Comparison of ENCODE assay signal across 14 cellular contexts in genomic region chr19:49152218-49152550, GRCh38. TPM values are rescaled to one million over a fixed set of nuclear protein-coding genes. Genes with fewer than 3 reads are reported as not detected.
DNase-seq lines count a peak whose midpoint lies in the region; ATAC-seq and TF ChIP-seq lines count a peak whose summit lies in the region.
"Had no signal": no experiment of that assay in that cellular context is flagged by ENCODE, and none has a peak within 500 bp of the region (broad histone marks: within the 10 kb centered on the region; RNA-seq: fewer than 3 reads in every experiment).

No MANE protein-coding gene starts in this region.

- no peak overlapping the region for H3K4me2 ChIP-seq in mesenchymal stem cell (ENCODE audit: low read length, poor library complexity, severe bottlenecking)

- peaks cover 25% of the 10 kb centered on the region for H3K4me1 ChIP-seq in mesenchymal stem cell (ENCODE audit: control insufficient read depth, insufficient read depth, low read depth, low read length)

- H3K36me3 Mint-ChIP-seq in WTC11 (peaks cover 9% of the 10 kb centered on the region; the same call in 1 of the 2 replicates), mesothelial cell of epicardium (no peaks in the 10 kb centered on the region)

- no peak overlapping the region for H4K91ac ChIP-seq in mesenchymal stem cell (ENCODE audit: low read length)

- no peak overlapping the region for H3K14ac ChIP-seq in mesenchymal stem cell (ENCODE audit: low read length in 2 of 2)

- ATAC-seq in stimulated activated naive CD8-positive, alpha-beta T cell treated with anti-CD3 and anti-CD28 coated beads, Interleukin-15, amount 100 ng/mL, for 72 hours: peak; percentile 9
- no peak for ATAC-seq in stimulated activated naive CD8-positive, alpha-beta T cell treated with anti-CD3 and anti-CD28 coated beads, Interleukin-15, Interleukin-2, amounts not matched to agents 100 U/mL and 50 U/mL, for 24 hours
- ATAC-seq in WTC11: no peak
- ATAC-seq: sciatic nerve; stimulated activated memory B cell treated with anti-CD40 and anti-IgM and Interleukin-4, amounts not matched to agents 10 μg/mL and 1 μg/mL and 100 μg/mL, for 72 hours had no signal

- H3K27ac ChIP-seq in mesenchymal stem cell (ENCODE audit: low read length, poor library complexity, severe bottlenecking): no peak overlapping the region
- H3K27ac ChIP-seq: GM23248, SJSA1 had no signal

- POLR2A ChIA-PET in WTC11 (lab: Charles Lee): no interaction called here

- H2AK5ac ChIP-seq in mesenchymal stem cell (ENCODE audit: low read length, severe bottlenecking): no peak overlapping the region

- WGBS in mesenchymal stem cell: 39% methylated on average over 7 of the region's 7 CpGs

- H3K27me3 ChIP-seq in mesenchymal stem cell (ENCODE audit: control insufficient read depth in 1 of 2, insufficient read depth in 1 of 2, low read length in 2 of 2): peaks cover 15 to 23% of the 10 kb centered on the region in 2 experiments
- H3K27me3 ChIP-seq: SJSA1 had no signal

- CTCF ChIA-PET in WTC11 (lab: Charles Lee): interaction anchor here (0.9 to 7.9 kb wide), 4 partner anchors 19 to 324 kb away, joined by 3 to 98 read pairs (median 20); no protein-coding TSS in a partner anchor

- H3K18ac ChIP-seq in mesenchymal stem cell (ENCODE audit: low read depth in 1 of 2, low read length in 2 of 2): no peak overlapping the region

- H3K4me1 Mint-ChIP-seq in stimulated activated naive CD8-positive, alpha-beta T cell treated with anti-CD3 and anti-CD28 coated beads, Interleukin-15, amount 100 ng/mL, for 72 hours: peaks cover 37% of the 10 kb centered on the region
- H3K4me1 Mint-ChIP-seq in WTC11 (peaks cover 32% of the 10 kb centered on the region), mesothelial cell of epicardium (peaks cover 32% of the 10 kb centered on the region)

- H2BK12ac ChIP-seq in mesenchymal stem cell (ENCODE audit: low read length in 2 of 2): no peak overlapping the region

- peaks cover 0 to 13% of the 10 kb centered on the region in 2 donors for H3K9me3 Mint-ChIP-seq in stimulated activated naive CD8-positive, alpha-beta T cell treated with anti-CD3 and anti-CD28 coated beads, Interleukin-15, amount 100 ng/mL, for 72 hours
- peaks cover 14% of the 10 kb centered on the region for H3K9me3 Mint-ChIP-seq in WTC11
- H3K9me3 Mint-ChIP-seq in mesothelial cell of epicardium: peaks cover 10% of the 10 kb centered on the region

- no peak overlapping the region for H2BK120ac ChIP-seq in mesenchymal stem cell (ENCODE audit: low read depth, low read length)

- H3K27me3 Mint-ChIP-seq in stimulated activated naive CD8-positive, alpha-beta T cell treated with anti-CD3 and anti-CD28 coated beads, Interleukin-15, amount 100 ng/mL, for 72 hours: peaks cover 100% of the 10 kb centered on the region
- H3K27me3 Mint-ChIP-seq in WTC11 (ENCODE audit: low read depth): peaks cover 66% of the 10 kb centered on the region
- no peaks in the 10 kb centered on the region for H3K27me3 Mint-ChIP-seq in mesothelial cell of epicardium (ENCODE audit: low read depth)

- no peak overlapping the region for H3K4me3 Mint-ChIP-seq in stimulated activated naive CD8-positive, alpha-beta T cell treated with anti-CD3 and anti-CD28 coated beads, Interleukin-15, amount 100 ng/mL, for 72 hours
- H3K4me3 Mint-ChIP-seq in WTC11 (peak overlapping the region; percentile 92; the same call in 1 of the 2 replicates), mesothelial cell of epicardium (peak overlapping the region; percentile 89)

- H2BK15ac ChIP-seq in mesenchymal stem cell (ENCODE audit: low read depth, poor library complexity, severe bottlenecking): no peak overlapping the region

- no peak for DNase-seq in stimulated activated naive CD8-positive, alpha-beta T cell treated with anti-CD3 and anti-CD28 coated beads, Interleukin-15, amount 100 ng/mL, for 72 hours
- DNase-seq in stimulated activated naive CD8-positive, alpha-beta T cell treated with anti-CD3 and anti-CD28 coated beads, Interleukin-15, Interleukin-2, amounts not matched to agents 100 U/mL and 50 U/mL, for 24 hours: no peak
- DNase-seq in WTC11 (ENCODE audit: low spot score) (peak; percentile 40), mesothelial cell of epicardium (ENCODE audit: low spot score in 2 of 2, unreplicated experiment in 2 of 2) (no peak), mesenchymal stem cell (no peak), DMS114 treated with DMSO at 0.1 percent for 48 hours (lab: John Stamatoyannopoulos, UW; ENCODE audit: unreplicated experiment) (no peak), DMS153 treated with DMSO at 0.1 percent for 48 hours (lab: John Stamatoyannopoulos, UW; ENCODE audit: unreplicated experiment) (no peak), D341Med (ENCODE audit: low spot score) (no peak)
- DNase-seq: stimulated activated CD4-positive, alpha-beta T cell treated with anti-CD3 and anti-CD28 coated beads, Interleukin-4, amount 100 ng/mL, for 24 hours had no signal

- no peak overlapping the region for H3K4me3 ChIP-seq in mesenchymal stem cell (ENCODE audit: insufficient read depth in 1 of 2, low read depth in 1 of 2, low read length in 2 of 2)
- H3K4me3 ChIP-seq: GM23248, SJSA1 had no signal

- H3K4ac ChIP-seq in mesenchymal stem cell (ENCODE audit: low read depth in 1 of 2, low read length in 2 of 2): no peak overlapping the region

- no peak overlapping the region for H2AFZ ChIP-seq in mesenchymal stem cell (ENCODE audit: low read depth, low read length)
- H2AFZ ChIP-seq: GM23248 had no signal

- no peaks in the 10 kb centered on the region for H3K79me1 ChIP-seq in mesenchymal stem cell (replicated peaks; ENCODE audit: low read length, poor library complexity, severe bottlenecking)

- H3K27ac Mint-ChIP-seq in stimulated activated naive CD8-positive, alpha-beta T cell treated with anti-CD3 and anti-CD28 coated beads, Interleukin-15, amount 100 ng/mL, for 72 hours: no peak overlapping the region
- H3K27ac Mint-ChIP-seq in WTC11 (no peak overlapping the region), mesothelial cell of epicardium (no peak overlapping the region)
- H3K27ac Mint-ChIP-seq: stimulated activated memory B cell treated with anti-CD40 and anti-IgM and Interleukin-4, amounts not matched to agents 10 μg/mL and 1 μg/mL and 100 μg/mL, for 72 hours had no signal

- H3K9ac ChIP-seq in mesenchymal stem cell (ENCODE audit: low read length): no peak overlapping the region
- H3K9ac ChIP-seq: GM23248 had no signal

- no peak overlapping the region for H2BK5ac ChIP-seq in mesenchymal stem cell (ENCODE audit: low read depth, low read length, poor library complexity, severe bottlenecking)

- H4K8ac ChIP-seq in mesenchymal stem cell (ENCODE audit: low read length): no peak overlapping the region

- TF ChIP-seq CTCF in WTC11 (IDR thresholded peaks at IDR 0.05) (no peak), mesothelial cell of epicardium (IDR thresholded peaks at IDR 0.05; ENCODE audit: unreplicated experiment) (no peak)

- H3K9me3 ChIP-seq in mesenchymal stem cell (ENCODE audit: control insufficient read depth, low read length): no peaks in the 10 kb centered on the region

- no peaks in the 10 kb centered on the region for H3K36me3 ChIP-seq in mesenchymal stem cell (ENCODE audit: control insufficient read depth in 1 of 2, insufficient read depth in 2 of 2, low read depth in 1 of 2, low read length in 2 of 2)
- H3K36me3 ChIP-seq: SJSA1 had no signal

- no peak overlapping the region for H3K23ac ChIP-seq in mesenchymal stem cell (ENCODE audit: low read length in 2 of 2)

TF ChIP-seq in WTC11, 78 proteins besides CTCF, POLR2A, EP300 and RAD21 (continues in another document):
- TF ChIP-seq SMAD3 (CRISPR knock-in tag; IDR thresholded peaks at IDR 0.05; ENCODE audit: borderline replicate concordance) (no peak), KAT7 (CRISPR knock-in tag; IDR thresholded peaks at IDR 0.05; ENCODE audit: borderline replicate concordance) (no peak), ZNF423 (CRISPR knock-in tag; IDR thresholded peaks at IDR 0.05) (no peak), FOXP1 (CRISPR knock-in tag; IDR thresholded peaks at IDR 0.05; ENCODE audit: borderline replicate concordance) (no peak), NR3C1 (CRISPR knock-in tag; conservative IDR thresholded peaks at IDR 0.05; ENCODE audit: low read depth) (no peak)

RNA-seq across cellular contexts. Expression of gene HRC, which starts 3.0 kb away (rescaled TPM):
- total RNA-seq in WTC11 (2021) (1.9 to 5.0 TPM (median 4.6 TPM) in 3 replicates), mesothelial cell of epicardium (13.6 to 17.6 TPM (median 14.7 TPM) in 3 replicates)
- not detected for polyA plus RNA-seq in mesenchymal stem cell (2013, experiment 1 of 2)
- not detected for polyA plus RNA-seq in mesenchymal stem cell (2013, experiment 2 of 2)
- total RNA-seq: GM23248, M059J, SJSA1 had no signal
- polyA plus RNA-seq: GM23248 had no signal

RNA-seq across cellular contexts. Expression of gene TRPM4, which starts 5.4 kb away (rescaled TPM):
- 15.5 to 24.8 TPM (median 23.6 TPM) in 3 replicates for total RNA-seq in WTC11 (2021)
- 45.9 to 58.5 TPM (median 53.5 TPM) in 3 replicates for total RNA-seq in mesothelial cell of epicardium
- 30.1 TPM for polyA plus RNA-seq in mesenchymal stem cell (2013, experiment 1 of 2)
- polyA plus RNA-seq in mesenchymal stem cell (2013, experiment 2 of 2): 30.7 TPM

RNA-seq across cellular contexts. Expression of gene PPFIA3, which starts 32.8 kb away (rescaled TPM):
- total RNA-seq in WTC11 (2021) (25.5 to 30.1 TPM (median 27.3 TPM) in 3 replicates), mesothelial cell of epicardium (9.9 to 11.9 TPM (median 11.6 TPM) in 3 replicates)
- polyA plus RNA-seq in mesenchymal stem cell (2013, experiment 1 of 2): 4.4 TPM
- 4.5 TPM for polyA plus RNA-seq in mesenchymal stem cell (2013, experiment 2 of 2)

RNA-seq across cellular contexts. Expression of gene C19orf73, which starts 33.2 kb away (rescaled TPM):
- total RNA-seq in WTC11 (2021): 3.1 to 3.4 TPM (median 3.2 TPM) in 3 replicates
- total RNA-seq in mesothelial cell of epicardium: 0.94 to 1.6 TPM (median 0.97 TPM) in 3 replicates
- polyA plus RNA-seq in mesenchymal stem cell (2013, experiment 1 of 2): 0.79 TPM
- polyA plus RNA-seq in mesenchymal stem cell (2013, experiment 2 of 2): 0.79 TPM

RNA-seq across cellular contexts. Expression of gene LIN7B, which starts 38.0 kb away (rescaled TPM):
- total RNA-seq in WTC11 (2021) (5.1 to 5.7 TPM (median 5.1 TPM) in 3 replicates), mesothelial cell of epicardium (9.6 to 12.8 TPM (median 9.8 TPM) in 3 replicates)
- polyA plus RNA-seq in mesenchymal stem cell (2013, experiment 1 of 2): 5.4 TPM
- polyA plus RNA-seq in mesenchymal stem cell (2013, experiment 2 of 2): 5.1 TPM

Comparison
In these comparisons a context has a peak if more than half of its experiments do, and no peak if none do; other contexts are left out.
1. H3K4me3 Mint-ChIP-seq: peak in WTC11 (single experiment) and mesothelial cell of epicardium (single experiment); none in stimulated activated naive CD8-positive, alpha-beta T cell treated with anti-CD3 and anti-CD28 coated beads, Interleukin-15, amount 100 ng/mL, for 72 hours (0 of 2).